ENCODE assay signal across 7 cellular contexts in the genomic region with DNA sequence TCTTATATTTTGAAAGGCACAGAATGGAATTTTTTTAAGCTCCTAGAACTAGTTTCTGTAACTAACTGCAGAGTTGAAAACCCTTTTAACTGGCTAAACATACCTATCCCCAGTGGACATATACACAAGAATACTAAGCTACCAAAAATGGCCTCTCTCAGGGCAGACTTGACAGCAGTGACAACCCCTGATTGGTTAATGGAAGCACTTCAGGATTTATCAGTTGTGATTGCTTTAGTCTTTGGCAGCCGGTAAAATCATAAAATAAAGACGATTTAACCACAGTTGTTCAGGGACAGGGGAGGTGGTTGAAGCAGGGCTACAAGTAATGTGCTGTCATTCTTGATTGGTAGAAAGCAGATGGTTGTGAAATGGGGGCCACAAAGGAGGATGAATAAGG.
"Had no signal": no experiment of that assay in that cellular context is flagged by ENCODE, and none has a peak within 500 bp of the region (broad histone marks: within the 10 kb centered on the region; RNA-seq: fewer than 3 reads in every experiment).

No MANE protein-coding gene starts in this region.

- ATAC-seq: HepG2, K562 had no signal

- H3K27ac Mint-ChIP-seq: IgD-negative memory B cell had no signal

- H3K4me3 Mint-ChIP-seq: IgD-negative memory B cell had no signal

- H3K4me1 Mint-ChIP-seq: IgD-negative memory B cell had no signal

- H3K4me3 ChIP-seq: K562 had no signal

- H3K27ac ChIP-seq: HL-60 had no signal

- FAIRE-seq: HepG2, HTR-8/SVneo, K562 had no signal

- DNase-seq: IMR-90, KBM-7 had no signal

- H3K27me3 Mint-ChIP-seq: IgD-negative memory B cell had no signal

- H3K36me3 Mint-ChIP-seq: IgD-negative memory B cell had no signal
